Comparison of ENCODE assay signal across 9 cellular contexts in genomic region chr6:125357515-125358256, GRCh38. TPM values are rescaled to one million over a fixed set of nuclear protein-coding genes. Genes with fewer than 3 reads are reported as not detected.
DNase-seq lines count a peak whose midpoint lies in the region; ATAC-seq and TF ChIP-seq lines count a peak whose summit lies in the region.
"Had no signal": no experiment of that assay in that cellular context is flagged by ENCODE, and none has a peak within 500 bp of the region (broad histone marks: within the 10 kb centered on the region; RNA-seq: fewer than 3 reads in every experiment).

No MANE protein-coding gene starts in this region.

- no peaks in the 10 kb centered on the region for H3K36me3 Mint-ChIP-seq in activated CD4-positive, alpha-beta T cell treated with anti-CD3 and anti-CD28 coated beads, Interleukin-2, amount 10 ng/mL, durations not matched to agents 24 days and 14 days (ENCODE audit: low read depth)

- DNase-seq in activated CD4-positive, alpha-beta T cell treated with anti-CD3 and anti-CD28 coated beads, Interleukin-2, amount 10 ng/mL, durations not matched to agents 24 days and 14 days, result peak; percentile 59
- no peak for DNase-seq in activated CD4-positive, alpha-beta T cell treated with anti-CD3 and anti-CD28 coated beads, Interleukin-2, amount 50 U/mL, for 1 hour
- DNase-seq in SK-MEL-5 (ENCODE audit: low read depth, low spot score) (peak; percentile 97), psoas muscle (no peak), GM19240 (ENCODE audit: insufficient read length, low spot score) (no peak), A172 (ENCODE audit: low spot score) (no peak), lower leg skin (ENCODE audit: low spot score in 2 of 2) (no peak)

- H3K9me3 Mint-ChIP-seq in activated CD4-positive, alpha-beta T cell treated with anti-CD3 and anti-CD28 coated beads, Interleukin-2, amount 10 ng/mL, durations not matched to agents 24 days and 14 days, result no peaks in the 10 kb centered on the region

- no peak overlapping the region for H3K4me3 Mint-ChIP-seq in activated CD4-positive, alpha-beta T cell treated with anti-CD3 and anti-CD28 coated beads, Interleukin-2, amount 10 ng/mL, durations not matched to agents 24 days and 14 days

- intact Hi-C loops in activated CD4-positive, alpha-beta T cell treated with anti-CD3 and anti-CD28 coated beads, Interleukin-2, amount 10 ng/mL, durations not matched to agents 24 days and 14 days (cut with micrococcal nuclease), result no loop called here
- intact Hi-C loops in psoas muscle (cut with DNase I) (no loop called here), lower leg skin (cut with DNase I; ENCODE audit: low total_unique reads) (no loop called here)

- ATAC-seq in HG02798 (IDR thresholded peaks at IDR 0.05; ENCODE audit: poor library complexity, unreplicated experiment) (peak; percentile 50), psoas muscle (no peak)
- ATAC-seq: left colon had no signal

- no peak overlapping the region for H3K27ac Mint-ChIP-seq in activated CD4-positive, alpha-beta T cell treated with anti-CD3 and anti-CD28 coated beads, Interleukin-2, amount 10 ng/mL, durations not matched to agents 24 days and 14 days

- WGBS in psoas muscle, 3 donors, result 37 to 44% (median 40%) methylated on average over 8 of the region's 8 CpGs
- WGBS in lower leg skin, 2 donors, result 36 to 48% methylated on average over 8 of the region's 8 CpGs

- peaks cover 25% of the 10 kb centered on the region for H3K27me3 Mint-ChIP-seq in activated CD4-positive, alpha-beta T cell treated with anti-CD3 and anti-CD28 coated beads, Interleukin-2, amount 10 ng/mL, durations not matched to agents 24 days and 14 days

- in situ Hi-C loops in SK-MEL-5 (cut with HindIII; ENCODE audit: low pct_unique_long_range_greater_than_20kb, low sequenced_read_pairs), result no loop called here

- H3K4me1 Mint-ChIP-seq in activated CD4-positive, alpha-beta T cell treated with anti-CD3 and anti-CD28 coated beads, Interleukin-2, amount 10 ng/mL, durations not matched to agents 24 days and 14 days, result peaks cover 2% of the 10 kb centered on the region

- peaks cover 8% of the 10 kb centered on the region for H3K4me1 ChIP-seq in psoas muscle

- no peak for TF ChIP-seq POLR2A in lower leg skin (IDR thresholded peaks at IDR 0.05)

- H3K36me3 ChIP-seq in psoas muscle (ENCODE audit: insufficient read depth in 1 of 2, low read depth in 1 of 2), result no peaks in the 10 kb centered on the region

- H3K27me3 ChIP-seq in psoas muscle (ENCODE audit: insufficient read depth in 3 of 3, low read length in 2 of 3), result peaks cover 0 to 6% (median 0%) of the 10 kb centered on the region in 3 donors

- no peaks in the 10 kb centered on the region for H3K9me3 ChIP-seq in psoas muscle

- peak overlapping the region; percentile 27 for H3K27ac ChIP-seq in psoas muscle

- no peak for TF ChIP-seq CTCF in psoas muscle (IDR thresholded peaks at IDR 0.05)
- TF ChIP-seq CTCF in lower leg skin (IDR thresholded peaks at IDR 0.05), result no peak

- H3K4me3 ChIP-seq in psoas muscle, result no peak overlapping the region
- no peak overlapping the region for H3K4me3 ChIP-seq in lower leg skin (ENCODE audit: low read depth, poor library complexity, severe bottlenecking)

RNA-seq across cellular contexts. Expression of gene HDDC2, which starts 55.9 kb away (rescaled TPM):
- total RNA-seq in activated CD4-positive, alpha-beta T cell treated with anti-CD3 and anti-CD28 coated beads, Interleukin-2, amount 10 ng/mL, durations not matched to agents 24 days and 14 days, result 89.6 and 92.4 TPM in 2 replicates
- 195 and 198 TPM in 2 replicates for total RNA-seq in SK-MEL-5 (2014; rRNA removed; shearing (Covaris generic))
- 122 and 135 TPM in 2 replicates for polyA plus RNA-seq in SK-MEL-5 (2015; cell fraction: cytosol; rRNA removed)
- polyA plus RNA-seq in SK-MEL-5 (2015; cell fraction: nucleus; rRNA removed), result 69.3 and 87.8 TPM in 2 replicates
- total RNA-seq in psoas muscle (100 to 1,000 TPM in 1 of 4 donors, 10 to 100 TPM in 3; 72.5 to 151 (median 86.0) TPM), lower leg skin (10 to 100 TPM; 40.1 to 65.6 (median 42.8) TPM)
- polyA plus RNA-seq in psoas muscle, result 100 to 1,000 TPM; 103 to 120 (median 111) TPM
- total RNA-seq in A172 (2014; rRNA removed; shearing (Covaris generic)), result 95.8 and 113 TPM in 2 replicates

Comparison
In these comparisons a context has a peak if more than half of its experiments do, and no peak if none do; other contexts are left out.
1. DNase-seq: peak in activated CD4-positive, alpha-beta T cell treated with anti-CD3 and anti-CD28 coated beads, Interleukin-2, amount 10 ng/mL, durations not matched to agents 24 days and 14 days (single experiment) and SK-MEL-5 (single experiment); none in activated CD4-positive, alpha-beta T cell treated with anti-CD3 and anti-CD28 coated beads, Interleukin-2, amount 50 U/mL, for 1 hour (single experiment), psoas muscle (0 of 2), GM19240 (single experiment), A172 (single experiment) and lower leg skin (0 of 2).